ENCODE assay signal across 25 cellular contexts in genomic region chr5:1214936-1215220, GRCh38. TPM values are rescaled to one million over a fixed set of nuclear protein-coding genes. Genes with fewer than 3 reads are reported as not detected.
A peak's percentile ranks its signal among the peaks of the same experiment; 100 is the strongest.
DNase-seq lines count a peak whose midpoint lies in the region; ATAC-seq and TF ChIP-seq lines count a peak whose summit lies in the region.
"Had no signal": no experiment of that assay in that cellular context is flagged by ENCODE, and none has a peak within 500 bp of the region (broad histone marks: within the 10 kb centered on the region; RNA-seq: fewer than 3 reads in every experiment).

No MANE protein-coding gene starts in this region.

- H3K4me3 ChIP-seq in HEK293 (ENCODE audit: low read depth, low read length) (no peak overlapping the region), lower lobe of right lung (no peak overlapping the region), MM.1S (ENCODE audit: low read length) (no peak overlapping the region)
- H3K4me3 ChIP-seq: HAP-1, MG63 had no signal

- H3K4me2 ChIP-seq in MM.1S (ENCODE audit: low read depth, low read length), result no peak overlapping the region

- CTCF ChIA-PET in HEK293 (lab: Yijun Ruan, JAX), result no interaction called here

- H2AFZ ChIP-seq in MM.1S (ENCODE audit: low read length), result no peak overlapping the region

- intact Hi-C loops in lower lobe of right lung (cut with DNase I), result no loop called here

- no peak overlapping the region for H3K4me3 Mint-ChIP-seq in endothelial cell (ENCODE audit: unreplicated experiment)
- H3K4me3 Mint-ChIP-seq: B cell had no signal

- H3K36me3 Mint-ChIP-seq in endothelial cell (ENCODE audit: low read depth, unreplicated experiment), result peaks cover 12% of the 10 kb centered on the region

- H3K79me2 ChIP-seq in MM.1S (ENCODE audit: low read length), result no peaks in the 10 kb centered on the region

- H3K27me3 ChIP-seq in lower lobe of right lung (ENCODE audit: low read depth) (no peaks in the 10 kb centered on the region), MM.1S (replicated peaks; ENCODE audit: insufficient read depth, low read length) (peaks cover 8% of the 10 kb centered on the region; the same call in 1 of the 2 replicates)
- H3K27me3 ChIP-seq: MG63 had no signal

- peak; percentile 31 for DNase-seq in NCI-H146 (lab: John Stamatoyannopoulos, UW)
- DNase-seq in NCI-H146 treated with DMSO at 0.1 percent for 48 hours (lab: John Stamatoyannopoulos, UW; ENCODE audit: unreplicated experiment), result no peak
- peak; percentile 78 for DNase-seq in NCI-H2107 treated with DMSO at 0.1 percent for 48 hours (lab: John Stamatoyannopoulos, UW; ENCODE audit: unreplicated experiment)
- peak; percentile 14 for DNase-seq in lower lobe of right lung
- no peak for DNase-seq in stimulated activated CD4-positive, alpha-beta T cell treated with anti-CD3 and anti-CD28 coated beads, Interleukin-1b, Interleukin-23, amount 100 ng/mL, for 48 hours
- DNase-seq in endothelial cell (ENCODE audit: low spot score), result no peak
- no peak for DNase-seq in MM.1S
- DNase-seq: DMS153, DND-41, GOT3, IMR-90, KG1, MG63, NCI-H1048, NCI-H1930, NCI-H2227 treated with DMSO at 0.1 percent for 48 hours, NCI-H510A treated with DMSO at 0.1 percent for 48 hours, NCI-H774, SHP77 had no signal

- ATAC-seq in lower lobe of right lung, result no peak

- no peak overlapping the region for H3K27ac Mint-ChIP-seq in endothelial cell (ENCODE audit: unreplicated experiment)
- H3K27ac Mint-ChIP-seq: B cell had no signal

- no peaks in the 10 kb centered on the region for H3K9me3 Mint-ChIP-seq in endothelial cell (ENCODE audit: unreplicated experiment)

- H3K9ac ChIP-seq in MM.1S (ENCODE audit: low read length), result no peak overlapping the region

- H3F3A ChIP-seq in MM.1S (ENCODE audit: insufficient read depth, low read length), result no peaks in the 10 kb centered on the region

- H3K4me1 ChIP-seq in HEK293 (ENCODE audit: control insufficient read depth, insufficient read depth, low read length) (no peaks in the 10 kb centered on the region), lower lobe of right lung (no peaks in the 10 kb centered on the region), MM.1S (ENCODE audit: low read length) (peaks cover under 1% of the 10 kb centered on the region; the same call in 1 of the 2 replicates)
- H3K4me1 ChIP-seq: HAP-1 had no signal

- no peaks in the 10 kb centered on the region for H4K20me1 ChIP-seq in MM.1S (ENCODE audit: insufficient read depth, low read length)

- no peaks in the 10 kb centered on the region for H3K4me1 Mint-ChIP-seq in endothelial cell (ENCODE audit: unreplicated experiment)
- H3K4me1 Mint-ChIP-seq: B cell had no signal

- no peak overlapping the region for H3K27ac ChIP-seq in HEK293 (ENCODE audit: extremely low read depth, low read depth, low read length)
- H3K27ac ChIP-seq in lower lobe of right lung, result no peak overlapping the region
- no peak overlapping the region for H3K27ac ChIP-seq in MM.1S (ENCODE audit: low read length)
- H3K27ac ChIP-seq: 22Rv1 had no signal

- H3K36me3 ChIP-seq in HEK293 (ENCODE audit: control insufficient read depth in 2 of 2, insufficient read depth in 1 of 2, low read length in 2 of 2) (no peaks in the 10 kb centered on the region), lower lobe of right lung (no peaks in the 10 kb centered on the region), MM.1S (replicated peaks; ENCODE audit: insufficient read depth, low read length) (no peaks in the 10 kb centered on the region)
- H3K36me3 ChIP-seq: HAP-1, MG63 had no signal

- POLR2A ChIA-PET in HEK293 (lab: Yijun Ruan, JAX), result interaction anchor here (0.5 kb wide), 1 partner anchor 112 kb away, joined by 3 read pairs; no protein-coding TSS in a partner anchor

- no peak for TF ChIP-seq CTCF in HEK293 (tag by site-specific recombination; IDR thresholded peaks at IDR 0.05)
- TF ChIP-seq CTCF in lower lobe of right lung (IDR thresholded peaks at IDR 0.05), result no peak
- TF ChIP-seq CTCF in endothelial cell (IDR thresholded peaks at IDR 0.05; ENCODE audit: unreplicated experiment), result no peak
- TF ChIP-seq CTCF in MM.1S (IDR thresholded peaks at IDR 0.05; ENCODE audit: low read length), result no peak

- H3K9me3 ChIP-seq in HEK293 (ENCODE audit: control insufficient read depth, insufficient read depth, low read depth, low read length) (no peaks in the 10 kb centered on the region), lower lobe of right lung (no peaks in the 10 kb centered on the region), MM.1S (replicated peaks; ENCODE audit: insufficient read depth, low read length) (no peaks in the 10 kb centered on the region)
- H3K9me3 ChIP-seq: HAP-1 had no signal

- H3K9me2 ChIP-seq in MM.1S (replicated peaks; ENCODE audit: insufficient read depth, low read length), result no peaks in the 10 kb centered on the region

- peaks cover 11% of the 10 kb centered on the region for H3K27me3 Mint-ChIP-seq in endothelial cell (ENCODE audit: unreplicated experiment)

TF ChIP-seq in HEK293, 187 proteins besides CTCF, POLR2A, EP300 and RAD21:
- TF ChIP-seq ZNF701 (tag by site-specific recombination; IDR thresholded peaks at IDR 0.05), result no peak
- peak; percentile 58 for TF ChIP-seq KLF1 (tag by site-specific recombination; IDR thresholded peaks at IDR 0.05)

RNA-seq across cellular contexts. Expression of gene SLC6A18, which starts 10.3 kb away (rescaled TPM):
- total RNA-seq in lower lobe of right lung (not detected), endothelial cell (ENCODE audit: unreplicated experiment) (not detected)
- total RNA-seq: B cell; IMR-90; SK-MEL-5; T-helper 1 cell treated with Interleukin-12 subunit alpha and Interleukin-12 subunit beta and Interleukin-4 antibody, amounts not matched to agents 30 ng/mL and 1 ng/mL, for 36 hours had no signal

RNA-seq across cellular contexts. Expression of gene SLC6A19, which starts 13.5 kb away (rescaled TPM):
- total RNA-seq in lower lobe of right lung (not detected), endothelial cell (ENCODE audit: unreplicated experiment) (not detected)
- total RNA-seq: B cell; IMR-90; SK-MEL-5; T-helper 1 cell treated with Interleukin-12 subunit alpha and Interleukin-12 subunit beta and Interleukin-4 antibody, amounts not matched to agents 30 ng/mL and 1 ng/mL, for 36 hours had no signal

Comparison
In these comparisons a context has a peak if more than half of its experiments do, and no peak if none do; other contexts are left out.
1. DNase-seq: peak in NCI-H146 (single experiment), NCI-H2107 treated with DMSO at 0.1 percent for 48 hours (single experiment) and lower lobe of right lung (single experiment); none in NCI-H146 treated with DMSO at 0.1 percent for 48 hours (single experiment), stimulated activated CD4-positive, alpha-beta T cell treated with anti-CD3 and anti-CD28 coated beads, Interleukin-1b, Interleukin-23, amount 100 ng/mL, for 48 hours (single experiment), endothelial cell (single experiment) and MM.1S (single experiment).